11 cellular contexts compared by ENCODE assay signal in genomic region chr11:111694851-111695250, GRCh38.
DNase-seq lines count a peak whose midpoint lies in the region; ATAC-seq and TF ChIP-seq lines count a peak whose summit lies in the region.
"Had no signal": no experiment of that assay in that cellular context is flagged by ENCODE, and none has a peak within 500 bp of the region (broad histone marks: within the 10 kb centered on the region; RNA-seq: fewer than 3 reads in every experiment).

No MANE protein-coding gene starts in this region.

- H2BK15ac ChIP-seq in IMR-90 (ENCODE audit: low read depth, low read length), result no peak overlapping the region

- H4K91ac ChIP-seq in IMR-90 (ENCODE audit: insufficient read depth, low read depth, low read length), result no peak overlapping the region

- H3K4me3 ChIP-seq in IMR-90 (ENCODE audit: insufficient read depth, low read depth, low read length), result no peak overlapping the region
- H3K4me3 ChIP-seq in subcutaneous abdominal adipose tissue (ENCODE audit: low read depth in 1 of 5, low read length in 5 of 5), result no peak overlapping the region
- H3K4me3 ChIP-seq: esophagus muscularis mucosa had no signal

- no peak overlapping the region for H3K27ac ChIP-seq in IMR-90 (ENCODE audit: insufficient read depth, low read length)
- peak overlapping the region; percentile 38 for H3K27ac ChIP-seq in subcutaneous abdominal adipose tissue (ENCODE audit: low read depth, low read length)
- H3K27ac ChIP-seq: esophagus muscularis mucosa, neutrophil had no signal

- H3K14ac ChIP-seq in IMR-90 (replicated peaks; ENCODE audit: low read depth, low read length), result no peak overlapping the region

- no peak overlapping the region for H3K18ac ChIP-seq in IMR-90 (ENCODE audit: low read depth, low read length)

- H3K4me2 ChIP-seq in IMR-90 (ENCODE audit: low read depth, low read length), result no peak overlapping the region

- TF ChIP-seq CTCF in IMR-90 (conservative IDR thresholded peaks at IDR 0.05; ENCODE audit: low read depth, low read length), result no peak

- no peak overlapping the region for H3K4ac ChIP-seq in IMR-90 (ENCODE audit: low read depth, low read length)

- H4K8ac ChIP-seq in IMR-90 (ENCODE audit: low read depth in 2 of 2, low read length in 2 of 2), result no peak overlapping the region

- no peaks in the 10 kb centered on the region for H3K27me3 ChIP-seq in IMR-90 (ENCODE audit: control insufficient read depth, insufficient read depth, low read length)
- H3K27me3 ChIP-seq in subcutaneous abdominal adipose tissue (ENCODE audit: control insufficient read depth in 5 of 5, insufficient read depth in 4 of 5, low read length in 5 of 5), result no peaks in the 10 kb centered on the region
- H3K27me3 ChIP-seq: esophagus muscularis mucosa, neutrophil had no signal

- H4K20me1 ChIP-seq in IMR-90 (ENCODE audit: insufficient read depth, low read length), result no peaks in the 10 kb centered on the region

- POLR2A ChIA-PET in IMR-90 (lab: Charles Lee; ENCODE audit: unreplicated experiment), result no interaction called here
- POLR2A ChIA-PET in naive thymus-derived CD8-positive, alpha-beta T cell (lab: Charles Lee), result no interaction called here

- intact Hi-C loops in IMR-90 (cut with micrococcal nuclease), result loop anchor here (5.0 to 10.0 kb wide), 3 partner anchors 43 to 90 kb away; partner anchors contain the start of gene SIK2

- no peaks in the 10 kb centered on the region for H3K27me3 Mint-ChIP-seq in naive thymus-derived CD8-positive, alpha-beta T cell

- H3K23ac ChIP-seq in IMR-90 (ENCODE audit: low read depth, low read length), result no peak overlapping the region

- no peak overlapping the region for H2AK9ac ChIP-seq in IMR-90 (replicated peaks; ENCODE audit: low read depth, low read length, poor library complexity)

- H3K9ac ChIP-seq in IMR-90 (ENCODE audit: low read depth, low read length), result no peak overlapping the region
- no peak overlapping the region for H3K9ac ChIP-seq in subcutaneous abdominal adipose tissue (ENCODE audit: low read length in 5 of 5)

- peak overlapping the region in 1 of 10 donors; percentile 22 for H3K27ac Mint-ChIP-seq in naive thymus-derived CD8-positive, alpha-beta T cell
- H3K27ac Mint-ChIP-seq: HFFc6 had no signal

- H3K79me1 ChIP-seq in IMR-90 (ENCODE audit: low read depth in 1 of 2, low read length in 2 of 2), result peaks cover 21 to 42% of the 10 kb centered on the region in 2 experiments

- DNase-seq in IMR-90, result peak; percentile 99
- peak; percentile 93 for DNase-seq in amniotic epithelial cell (ENCODE audit: low read depth)
- peak; percentile 56 for DNase-seq in hepatic stellate cell (ENCODE audit: low spot score)
- no peak for DNase-seq in naive thymus-derived CD8-positive, alpha-beta T cell
- DNase-seq in left lobe of liver (ENCODE audit: low spot score), result no peak
- DNase-seq: HFFc6 had no signal

- no peak for TF ChIP-seq POLR2A in IMR-90 (IDR thresholded peaks at IDR 0.05; ENCODE audit: low read depth, low read length)

- in situ Hi-C loops in IMR-90 (cut with MboI; ENCODE audit: low sequenced_read_pairs), result no loop called here

- CTCF ChIA-PET in IMR-90 (lab: Yijun Ruan, JAX), result interaction anchor here (0.6 to 1.2 kb wide), 4 partner anchors 10 to 91 kb away, joined by 3 to 5 read pairs (median 4); no protein-coding TSS in a partner anchor

- H3K56ac ChIP-seq in IMR-90 (ENCODE audit: extremely low read depth, insufficient read depth, low read length), result no peak overlapping the region

- ATAC-seq in IMR-90 (ENCODE audit: low read depth) (peak; percentile 78), GM21381 (IDR thresholded peaks at IDR 0.05; ENCODE audit: unreplicated experiment) (no peak), left lobe of liver (no peak), GM18517 (IDR thresholded peaks at IDR 0.05; ENCODE audit: unreplicated experiment) (no peak)
- no peak for ATAC-seq in naive thymus-derived CD8-positive, alpha-beta T cell

- H2AK5ac ChIP-seq in IMR-90 (ENCODE audit: low read depth, low read length), result no peak overlapping the region

- TF ChIP-seq RAD21 in IMR-90 (IDR thresholded peaks at IDR 0.05; ENCODE audit: low read length), result no peak

- peaks cover 0 to 39% (median 3%) of the 10 kb centered on the region in 3 donors for H3K36me3 Mint-ChIP-seq in naive thymus-derived CD8-positive, alpha-beta T cell

- H4K5ac ChIP-seq in IMR-90 (ENCODE audit: low read depth, low read length), result no peak overlapping the region

- peaks cover 1 to 8% (median 3%) of the 10 kb centered on the region in 4 donors for H3K4me1 Mint-ChIP-seq in naive thymus-derived CD8-positive, alpha-beta T cell

- no peak overlapping the region for H2AFZ ChIP-seq in IMR-90 (replicated peaks; ENCODE audit: low read length, poor library complexity)

- H3K9me1 ChIP-seq in IMR-90 (ENCODE audit: insufficient read depth, low read length), result peaks cover 14% of the 10 kb centered on the region

- WGBS in IMR-90 (ENCODE audit: extremely low coverage in 2 of 2, insufficient read length in 1 of 2), 2 experiments, result 0% methylated on average over 3 of the region's 4 CpGs; no CpG with 5 or more reads in 1 of the 2 experiments

- peaks cover 17% of the 10 kb centered on the region for H3K4me1 ChIP-seq in IMR-90 (ENCODE audit: control insufficient read depth, insufficient read depth, low read length)
- H3K4me1 ChIP-seq in subcutaneous abdominal adipose tissue (ENCODE audit: control insufficient read depth in 5 of 5, insufficient read depth in 5 of 5, low read length in 5 of 5), result peaks cover 0 to 29% (median 4%) of the 10 kb centered on the region in 5 donors

- H3K36me3 ChIP-seq in IMR-90 (ENCODE audit: control insufficient read depth, insufficient read depth, low read length) (0 out of 2 replicates have a peak, but pooled peaks cover 1% of the 10 kb centered on the region), subcutaneous abdominal adipose tissue (ENCODE audit: control insufficient read depth in 5 of 5, insufficient read depth in 5 of 5, low read length in 5 of 5) (peaks cover 7 to 49% (median 23%) of the 10 kb centered on the region in 5 donors)

- no peaks in the 10 kb centered on the region for H3K9me3 Mint-ChIP-seq in naive thymus-derived CD8-positive, alpha-beta T cell
- H3K9me3 Mint-ChIP-seq: HFFc6 had no signal

- H2BK120ac ChIP-seq in IMR-90 (ENCODE audit: low read depth, low read length), result no peak overlapping the region

- dilution Hi-C loops in IMR-90 (cut with HindIII; ENCODE audit: low sequenced_read_pairs, unreplicated experiment), result no loop called here

- no TSS peak for BruUV-seq in IMR-90 (replicated peaks; lab: Mats Ljungman, UMichigan)

- H3K4me3 Mint-ChIP-seq in naive thymus-derived CD8-positive, alpha-beta T cell, result no peak overlapping the region
- H3K4me3 Mint-ChIP-seq: HFFc6 had no signal

- H3K9me3 ChIP-seq in IMR-90 (ENCODE audit: control insufficient read depth, insufficient read depth, low read length) (no peaks in the 10 kb centered on the region), subcutaneous abdominal adipose tissue (ENCODE audit: control insufficient read depth in 5 of 5, low read length in 5 of 5) (no peaks in the 10 kb centered on the region)
- H3K9me3 ChIP-seq: esophagus muscularis mucosa, neutrophil had no signal

- H2BK20ac ChIP-seq in IMR-90 (ENCODE audit: low read depth, low read length), result no peak overlapping the region

- peak overlapping the region; percentile 90 for H2BK5ac ChIP-seq in IMR-90 (ENCODE audit: low read depth, low read length, poor library complexity, severe bottlenecking)

TF ChIP-seq in IMR-90, 13 proteins besides CTCF, POLR2A, EP300 and RAD21:
- TF ChIP-seq RCOR1 (IDR thresholded peaks at IDR 0.05; ENCODE audit: insufficient replicate concordance, low read length) (no peak), CEBPB (IDR thresholded peaks at IDR 0.05; ENCODE audit: low read depth, low read length) (peak; percentile 98), SMC3 (IDR thresholded peaks at IDR 0.05; ENCODE audit: low read depth, low read length) (no peak), CHD1 (IDR thresholded peaks at IDR 0.05; ENCODE audit: low read depth, low read length) (peak; percentile 68; the same call in 1 of the 2 replicates), BHLHE40 (IDR thresholded peaks at IDR 0.05; ENCODE audit: low read depth, low read length) (peak; percentile 91), MXI1 (IDR thresholded peaks at IDR 0.05; ENCODE audit: borderline replicate concordance, low read depth, low read length) (no peak), MAZ (IDR thresholded peaks at IDR 0.05; ENCODE audit: borderline replicate concordance, low read depth, low read length) (no peak), NFE2L2 (IDR thresholded peaks at IDR 0.05; ENCODE audit: low read depth, low read length) (no peak; the same call in 1 of the 2 replicates), FOS (IDR thresholded peaks at IDR 0.05; ENCODE audit: low read depth, low read length) (peak; percentile 76; the same call in 1 of the 2 replicates), ELK1 (IDR thresholded peaks at IDR 0.05; ENCODE audit: borderline replicate concordance, low read depth, low read length) (no peak), MAFK (IDR thresholded peaks at IDR 0.05; ENCODE audit: low read depth, low read length) (peak; percentile 32), RFX5 (IDR thresholded peaks at IDR 0.05; ENCODE audit: low read depth, low read length) (no peak), USF2 (IDR thresholded peaks at IDR 0.05; ENCODE audit: low read depth, low read length) (no peak)

Comparison
In these comparisons a context has a peak if more than half of its experiments do, and no peak if none do; other contexts are left out.
1. DNase-seq: peak in IMR-90 (single experiment), amniotic epithelial cell (single experiment) and hepatic stellate cell (single experiment); none in naive thymus-derived CD8-positive, alpha-beta T cell (0 of 10) and left lobe of liver (single experiment).